Comparison of ENCODE assay signal across 21 cellular contexts in genomic region chr10:20745556-20745955, GRCh38.
DNase-seq lines count a peak whose midpoint lies in the region; ATAC-seq and TF ChIP-seq lines count a peak whose summit lies in the region.
"Had no signal": no experiment of that assay in that cellular context is flagged by ENCODE, and none has a peak within 500 bp of the region (broad histone marks: within the 10 kb centered on the region; RNA-seq: fewer than 3 reads in every experiment).

No MANE protein-coding gene starts in this region.

- H3K27me3 ChIP-seq in endodermal cell (ENCODE audit: control insufficient read depth, insufficient read depth, low read length, poor library complexity, severe bottlenecking) = no peaks in the 10 kb centered on the region
- H3K27me3 ChIP-seq in tibial artery = no peaks in the 10 kb centered on the region
- H3K27me3 ChIP-seq: BLaER1 treated with 17β-estradiol and CSF1 and Interleukin-3, amounts not matched to agents 10 nM and 100 nM had no signal

- H3K4me3 Mint-ChIP-seq in endodermal cell = no peak overlapping the region
- H3K4me3 Mint-ChIP-seq: B cell; CD4-positive, alpha-beta T cell; CD8-positive, alpha-beta T cell had no signal

- WGBS in endodermal cell (ENCODE audit: insufficient coverage in 1 of 2, insufficient read length in 1 of 2), 2 experiments = 51 to 82% methylated on average over 2 to 5 of the region's 5 CpGs

- H3K4me1 Mint-ChIP-seq in endodermal cell = peaks cover 57% of the 10 kb centered on the region
- H3K4me1 Mint-ChIP-seq: B cell had no signal

- no peaks in the 10 kb centered on the region for H3K27me3 Mint-ChIP-seq in endodermal cell (ENCODE audit: insufficient read depth)
- H3K27me3 Mint-ChIP-seq: B cell; CD4-positive, alpha-beta T cell had no signal

- H3K9ac ChIP-seq in endodermal cell (ENCODE audit: extremely low read depth, low read length, poor library complexity, severe bottlenecking) = no peak overlapping the region
- H3K9ac ChIP-seq: BLaER1 treated with 17β-estradiol and CSF1 and Interleukin-3, amounts not matched to agents 10 nM and 100 nM had no signal

- peak in 2 of 3 experiments; percentile 2 to 11 for DNase-seq in NCI-H1417 (lab: John Stamatoyannopoulos, UW)
- DNase-seq in NCI-H1417 treated with DMSO at 0.1 percent for 48 hours (lab: John Stamatoyannopoulos, UW) = no peak
- peak; percentile 7 for DNase-seq in NCI-H69 (lab: John Stamatoyannopoulos, UW)
- peak; percentile 83 for DNase-seq in endodermal cell
- DNase-seq in tibial artery = no peak
- no peak for DNase-seq in GM03348 (ENCODE audit: low spot score)
- no peak for DNase-seq in GM19238 (ENCODE audit: insufficient read length, low spot score)
- DNase-seq: AML-193; Caco-2; Calu3; CD4-positive, alpha-beta T cell; CD8-positive, alpha-beta T cell; DMS79 treated with DMSO at 0.1 percent for 48 hours; GF-D8 had no signal

- intact Hi-C loops in tibial artery (cut with DNase I; ENCODE audit: low total_unique reads) = no loop called here

- H3K36me3 ChIP-seq in endodermal cell (ENCODE audit: control insufficient read depth, insufficient read depth, low read length) = no peaks in the 10 kb centered on the region
- no peaks in the 10 kb centered on the region for H3K36me3 ChIP-seq in tibial artery
- H3K36me3 ChIP-seq: BLaER1 treated with 17β-estradiol and CSF1 and Interleukin-3, amounts not matched to agents 10 nM and 100 nM had no signal

- H3K9me3 ChIP-seq in endodermal cell (ENCODE audit: control insufficient read depth, low read length) = peaks cover 20% of the 10 kb centered on the region
- H3K9me3 ChIP-seq in tibial artery = peaks cover 0 to 10% (median 0%) of the 10 kb centered on the region in 3 donors

- ATAC-seq in HG03039 (IDR thresholded peaks at IDR 0.05; ENCODE audit: unreplicated experiment) = no peak
- ATAC-seq: A549; CD8-positive, alpha-beta T cell; GM12878 had no signal

- H3K27ac ChIP-seq in endodermal cell (ENCODE audit: low read depth, low read length) (no peak overlapping the region), tibial artery (peak overlapping the region; percentile 43 to 54)
- H3K27ac ChIP-seq: 22Rv1; A549; BLaER1 treated with 17β-estradiol and CSF1 and Interleukin-3, amounts not matched to agents 10 nM and 100 nM; C4-2B had no signal

- TF ChIP-seq CTCF in endodermal cell (conservative IDR thresholded peaks at IDR 0.05) (no peak), tibial artery (IDR thresholded peaks at IDR 0.05) (no peak)

- H3K4me3 ChIP-seq in endodermal cell (ENCODE audit: low read length) (no peak overlapping the region), tibial artery (no peak overlapping the region)
- H3K4me3 ChIP-seq: A549; BLaER1 treated with 17β-estradiol and CSF1 and Interleukin-3, amounts not matched to agents 10 nM and 100 nM; GM12878 had no signal

- H3K36me3 Mint-ChIP-seq in endodermal cell (ENCODE audit: low read depth) = no peaks in the 10 kb centered on the region
- H3K36me3 Mint-ChIP-seq: CD8-positive, alpha-beta T cell had no signal

- H3K4me1 ChIP-seq in endodermal cell (ENCODE audit: control insufficient read depth, insufficient read depth, low read length) = peaks cover 8% of the 10 kb centered on the region
- H3K4me1 ChIP-seq in tibial artery = peaks cover 0 to 74% (median 16%) of the 10 kb centered on the region in 4 donors
- H3K4me1 ChIP-seq: A549, Caco-2 had no signal

- H3K27ac Mint-ChIP-seq in endodermal cell = no peak overlapping the region
- H3K27ac Mint-ChIP-seq: B cell; CD4-positive, alpha-beta T cell; CD8-positive, alpha-beta T cell had no signal

- peaks cover 10% of the 10 kb centered on the region for H3K9me3 Mint-ChIP-seq in endodermal cell

Comparison
In these comparisons a context has a peak if more than half of its experiments do, and no peak if none do; other contexts are left out.
1. DNase-seq: peak in NCI-H1417 (2 of 3), NCI-H69 (single experiment) and endodermal cell (single experiment); none in NCI-H1417 treated with DMSO at 0.1 percent for 48 hours (single experiment), tibial artery (0 of 2), GM03348 (single experiment) and GM19238 (single experiment).